Comparison of ENCODE assay signal across 14 cellular contexts in genomic region chr11:2868604-2869526, GRCh38. TPM values are rescaled to one million over a fixed set of nuclear protein-coding genes. Genes with fewer than 3 reads are reported as not detected.
DNase-seq lines count a peak whose midpoint lies in the region; ATAC-seq and TF ChIP-seq lines count a peak whose summit lies in the region.
"Had no signal": no experiment of that assay in that cellular context is flagged by ENCODE, and none has a peak within 500 bp of the region (broad histone marks: within the 10 kb centered on the region; RNA-seq: fewer than 3 reads in every experiment).

No MANE protein-coding gene starts in this region.

- peak in 1 of 2 donors; percentile 25 for ATAC-seq in naive thymus-derived CD8-positive, alpha-beta T cell
- ATAC-seq in GM21381 (IDR thresholded peaks at IDR 0.05; ENCODE audit: unreplicated experiment) = no peak

- DNase-seq in left ventricle myocardium inferior (no peak), cardiac septum (ENCODE audit: low spot score) (no peak), type B pancreatic cell (ENCODE audit: extremely low spot score, unreplicated experiment) (no peak), NCI-H1436 treated with DMSO at 0.1 percent for 48 hours (lab: John Stamatoyannopoulos, UW) (no peak)
- DNase-seq in naive thymus-derived CD8-positive, alpha-beta T cell = no peak
- no peak for DNase-seq in activated T-helper 1 cell treated with anti-CD3 and anti-CD28 coated beads, Interleukin-12 subunit alpha, Interleukin-12 subunit beta, Interleukin-2, Interleukin-4 antibody, amounts not matched to agents 30 ng/mL and 10 ng/mL and 1 ng/mL, durations not matched to agents 14 hours and 24 hours and 36 hours (ENCODE audit: low spot score)
- DNase-seq: activated T-cell treated with anti-CD3 and anti-CD28 coated beads, Interleukin-2, amount 50 U/mL, for 48 hours; BE2C; GM23248; IMR-90; NCI-H187 treated with DMSO at 0.1 percent for 48 hours; stimulated activated CD4-positive, alpha-beta T cell treated with anti-CD3 and anti-CD28 coated beads, Interleukin-2, amount 100 ng/mL, for 24 hours had no signal

- H3K27ac ChIP-seq in left ventricle myocardium inferior (replicated peaks) (peak overlapping the region; percentile 44), ectodermal cell (ENCODE audit: insufficient read depth, low read depth, low read length, poor library complexity, severe bottlenecking) (peak overlapping the region; percentile 6)
- H3K27ac ChIP-seq: GM23248 had no signal

- peak overlapping the region in 1 of 10 donors; percentile 44 for H3K27ac Mint-ChIP-seq in naive thymus-derived CD8-positive, alpha-beta T cell
- H3K27ac Mint-ChIP-seq in type B pancreatic cell = no peak overlapping the region
- H3K27ac Mint-ChIP-seq in activated T-helper 1 cell treated with anti-CD3 and anti-CD28 coated beads, Interleukin-12 subunit alpha, Interleukin-12 subunit beta, Interleukin-2, Interleukin-4 antibody, amounts not matched to agents 30 ng/mL and 10 ng/mL and 1 ng/mL, durations not matched to agents 14 hours and 24 hours and 36 hours = no peak overlapping the region

- H3K9me3 ChIP-seq in left ventricle myocardium inferior (replicated peaks) (no peaks in the 10 kb centered on the region), ectodermal cell (ENCODE audit: control insufficient read depth, low read length) (no peaks in the 10 kb centered on the region)
- H3K9me3 ChIP-seq: BE2C had no signal

- WGBS in ectodermal cell, 2 experiments = 9% methylated on average over 51 of the region's 51 CpGs

- H3K4me1 ChIP-seq in left ventricle myocardium inferior (peaks cover 23% of the 10 kb centered on the region), ectodermal cell (ENCODE audit: control insufficient read depth, insufficient read depth, low read length) (peaks cover 22% of the 10 kb centered on the region)
- H3K4me1 ChIP-seq: BE2C had no signal

- H3K4me3 ChIP-seq in left ventricle myocardium inferior = peak overlapping the region; percentile 56
- peak overlapping the region; percentile 5 for H3K4me3 ChIP-seq in ectodermal cell (ENCODE audit: insufficient read depth, low read depth, low read length)
- H3K4me3 ChIP-seq: GM23248 had no signal

- POLR2A ChIA-PET in naive thymus-derived CD8-positive, alpha-beta T cell (lab: Charles Lee) = no interaction called here

- peaks cover 7 to 29% (median 16%) of the 10 kb centered on the region in 4 donors for H3K4me1 Mint-ChIP-seq in naive thymus-derived CD8-positive, alpha-beta T cell
- H3K4me1 Mint-ChIP-seq in type B pancreatic cell (ENCODE audit: unreplicated experiment) = peaks cover 33% of the 10 kb centered on the region
- H3K4me1 Mint-ChIP-seq in activated T-helper 1 cell treated with anti-CD3 and anti-CD28 coated beads, Interleukin-12 subunit alpha, Interleukin-12 subunit beta, Interleukin-2, Interleukin-4 antibody, amounts not matched to agents 30 ng/mL and 10 ng/mL and 1 ng/mL, durations not matched to agents 14 hours and 24 hours and 36 hours (ENCODE audit: low read depth) = no peaks in the 10 kb centered on the region

- H3K4me3 Mint-ChIP-seq in naive thymus-derived CD8-positive, alpha-beta T cell = peak overlapping the region in 8 of 10 donors; percentile 25 to 68 (median 42)
- H3K4me3 Mint-ChIP-seq in type B pancreatic cell = peak overlapping the region; percentile 60
- H3K4me3 Mint-ChIP-seq in activated T-helper 1 cell treated with anti-CD3 and anti-CD28 coated beads, Interleukin-12 subunit alpha, Interleukin-12 subunit beta, Interleukin-2, Interleukin-4 antibody, amounts not matched to agents 30 ng/mL and 10 ng/mL and 1 ng/mL, durations not matched to agents 14 hours and 24 hours and 36 hours = no peak overlapping the region

- intact Hi-C loops in left ventricle myocardium inferior (cut with micrococcal nuclease) = no loop called here
- intact Hi-C loops in cardiac septum (cut with DNase I) = no loop called here
- intact Hi-C loops in activated T-helper 1 cell treated with anti-CD3 and anti-CD28 coated beads, Interleukin-12 subunit alpha, Interleukin-12 subunit beta, Interleukin-2, Interleukin-4 antibody, amounts not matched to agents 30 ng/mL and 10 ng/mL and 1 ng/mL, durations not matched to agents 14 hours and 24 hours and 36 hours (cut with micrococcal nuclease) = no loop called here

- H3K27me3 ChIP-seq in left ventricle myocardium inferior (ENCODE audit: low read depth) (peaks cover 66% of the 10 kb centered on the region), ectodermal cell (ENCODE audit: control insufficient read depth, insufficient read depth, low read length, poor library complexity, severe bottlenecking) (peaks cover 50% of the 10 kb centered on the region)
- H3K27me3 ChIP-seq: BE2C had no signal

- peaks cover 0 to 7% (median 0%) of the 10 kb centered on the region in 9 donors for H3K9me3 Mint-ChIP-seq in naive thymus-derived CD8-positive, alpha-beta T cell
- H3K9me3 Mint-ChIP-seq in type B pancreatic cell = no peaks in the 10 kb centered on the region
- no peaks in the 10 kb centered on the region for H3K9me3 Mint-ChIP-seq in activated T-helper 1 cell treated with anti-CD3 and anti-CD28 coated beads, Interleukin-12 subunit alpha, Interleukin-12 subunit beta, Interleukin-2, Interleukin-4 antibody, amounts not matched to agents 30 ng/mL and 10 ng/mL and 1 ng/mL, durations not matched to agents 14 hours and 24 hours and 36 hours

- no peaks in the 10 kb centered on the region for H3K36me3 ChIP-seq in left ventricle myocardium inferior
- no peaks in the 10 kb centered on the region for H3K36me3 ChIP-seq in ectodermal cell (ENCODE audit: control insufficient read depth, insufficient read depth, low read length)
- H3K36me3 ChIP-seq: BE2C had no signal

- peaks cover 21 to 69% (median 39%) of the 10 kb centered on the region in 5 donors for H3K27me3 Mint-ChIP-seq in naive thymus-derived CD8-positive, alpha-beta T cell
- H3K27me3 Mint-ChIP-seq in type B pancreatic cell = peaks cover 59% of the 10 kb centered on the region
- H3K27me3 Mint-ChIP-seq in activated T-helper 1 cell treated with anti-CD3 and anti-CD28 coated beads, Interleukin-12 subunit alpha, Interleukin-12 subunit beta, Interleukin-2, Interleukin-4 antibody, amounts not matched to agents 30 ng/mL and 10 ng/mL and 1 ng/mL, durations not matched to agents 14 hours and 24 hours and 36 hours (ENCODE audit: insufficient read depth) = peaks cover 49% of the 10 kb centered on the region

- TF ChIP-seq CTCF in left ventricle myocardium inferior (IDR thresholded peaks at IDR 0.05; ENCODE audit: borderline replicate concordance) = no peak
- no peak for TF ChIP-seq CTCF in type B pancreatic cell (conservative IDR thresholded peaks at IDR 0.05)

- H3K36me3 Mint-ChIP-seq in naive thymus-derived CD8-positive, alpha-beta T cell = no peaks in the 10 kb centered on the region
- no peaks in the 10 kb centered on the region for H3K36me3 Mint-ChIP-seq in type B pancreatic cell
- no peaks in the 10 kb centered on the region for H3K36me3 Mint-ChIP-seq in activated T-helper 1 cell treated with anti-CD3 and anti-CD28 coated beads, Interleukin-12 subunit alpha, Interleukin-12 subunit beta, Interleukin-2, Interleukin-4 antibody, amounts not matched to agents 30 ng/mL and 10 ng/mL and 1 ng/mL, durations not matched to agents 14 hours and 24 hours and 36 hours (ENCODE audit: low read depth)

RNA-seq across cellular contexts. Expression of gene CDKN1C, which starts 16.7 kb away (rescaled TPM):
- total RNA-seq in left ventricle myocardium inferior (33.0 TPM), cardiac septum (11.5 TPM), type B pancreatic cell (ENCODE audit: low replicate concordance) (108 and 140 TPM in 2 replicates)
- polyA plus RNA-seq in ectodermal cell (2013, experiment 1 of 4) = 49.6 TPM
- 35.2 TPM for polyA plus RNA-seq in ectodermal cell (2013, experiment 2 of 4)
- polyA plus RNA-seq in ectodermal cell (2013, experiment 3 of 4) = 50.7 TPM
- 58.4 TPM for polyA plus RNA-seq in ectodermal cell (2013, experiment 4 of 4)
- 1 to 10 TPM; 3.6 to 4.4 TPM for total RNA-seq in naive thymus-derived CD8-positive, alpha-beta T cell
- under 1 TPM in 2 of 3 donors, not detected in 1; 0.27 to 0.34 TPM for polyA plus RNA-seq in naive thymus-derived CD8-positive, alpha-beta T cell
- 3.1 and 3.9 TPM in 2 replicates for total RNA-seq in activated T-helper 1 cell treated with anti-CD3 and anti-CD28 coated beads, Interleukin-12 subunit alpha, Interleukin-12 subunit beta, Interleukin-2, Interleukin-4 antibody, amounts not matched to agents 30 ng/mL and 10 ng/mL and 1 ng/mL, durations not matched to agents 14 hours and 24 hours and 36 hours
